ENCODE assay signal across 21 cellular contexts in the genomic region with DNA sequence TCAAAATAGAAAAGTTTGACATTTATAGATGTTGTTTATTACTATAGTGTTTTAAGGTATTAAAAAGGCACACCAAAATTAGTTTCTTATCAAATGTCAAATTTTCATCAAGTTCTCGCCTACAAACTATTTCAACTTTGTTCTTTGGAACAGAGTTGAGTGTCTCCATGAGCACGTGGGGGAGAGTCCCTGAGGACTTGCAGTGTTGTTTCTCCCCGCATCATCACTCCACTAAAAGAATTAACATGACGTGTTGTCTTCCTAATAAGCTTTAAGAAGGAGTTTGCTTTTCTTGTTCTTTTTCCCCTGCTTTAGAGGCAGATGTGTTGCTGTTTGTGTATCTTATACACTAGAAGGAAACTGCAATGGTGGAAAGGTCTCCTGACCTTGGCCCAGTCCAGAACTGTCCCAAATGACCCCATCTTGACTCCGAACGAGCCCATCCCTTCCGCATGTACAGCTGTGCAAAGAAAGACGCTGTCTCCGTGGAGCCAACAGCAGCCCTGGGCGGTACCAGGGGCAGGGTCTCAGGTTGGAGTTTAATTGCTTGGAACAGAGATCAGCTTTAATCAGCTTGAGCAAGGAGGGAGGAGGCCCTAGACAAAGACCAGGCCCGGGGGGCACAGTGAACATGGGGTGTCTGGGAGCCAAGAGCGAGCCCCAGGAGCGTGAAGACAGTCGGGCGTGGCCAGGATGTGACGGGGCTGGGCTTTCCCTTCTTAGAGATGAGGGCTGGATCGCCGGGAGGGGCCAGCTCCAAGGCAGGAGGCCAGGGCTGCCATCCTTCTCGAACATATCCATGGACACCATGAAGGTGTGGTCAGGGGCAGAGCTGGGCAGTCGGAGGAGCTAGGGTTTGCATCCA.
DNase-seq lines count a peak whose midpoint lies in the region; FAIRE-seq and TF ChIP-seq lines count a peak whose summit lies in the region.
"Had no signal": no experiment of that assay in that cellular context is flagged by ENCODE, and none has a peak within 500 bp of the region (broad histone marks: within the 10 kb centered on the region; RNA-seq: fewer than 3 reads in every experiment).

No MANE protein-coding gene starts in this region.

- H3K9me3 ChIP-seq in BLaER1 treated with 17β-estradiol and CSF1 and Interleukin-3, amounts not matched to agents 10 nM and 100 nM (replicated peaks in 1 of 11): no peaks in the 10 kb centered on the region
- H3K9me3 ChIP-seq in right atrium auricular region: no peaks in the 10 kb centered on the region
- no peaks in the 10 kb centered on the region for H3K9me3 ChIP-seq in prostate gland
- H3K9me3 ChIP-seq: BE2C, colonic mucosa, esophagus squamous epithelium had no signal

- DNase-seq in NCI-H146 (lab: John Stamatoyannopoulos, UW) (peak; percentile 75), right atrium auricular region (ENCODE audit: low spot score) (peak; percentile 54), prostate gland (ENCODE audit: low spot score) (peak; percentile 2), HTR-8/SVneo (ENCODE audit: insufficient read length, low spot score) (no peak), DMS153 treated with DMSO at 0.1 percent for 48 hours (lab: John Stamatoyannopoulos, UW; ENCODE audit: unreplicated experiment) (no peak), NCI-H1694 treated with DMSO at 0.1 percent for 48 hours (lab: John Stamatoyannopoulos, UW) (no peak)
- DNase-seq in activated CD4-positive, alpha-beta T cell treated with anti-CD3 and anti-CD28 coated beads for 48 hours: no peak
- DNase-seq: activated T-cell treated with anti-CD3 and anti-CD28 coated beads, Interleukin-2, amount 50 U/mL, for 72 hours; aorta; BE2C; colonic mucosa; DMS79; esophagus squamous epithelium; HCEC 1CT; hypothalamus; NCI-H1930; NCI-H526 treated with DMSO at 0.1 percent for 48 hours; RPMI8226; T-helper 2 cell had no signal

- FAIRE-seq in HTR-8/SVneo (lab: Jason Lieb, UNC): no peak

- H4K20me1 ChIP-seq in BLaER1 treated with 17β-estradiol and CSF1 and Interleukin-3, amounts not matched to agents 10 nM and 100 nM: no peaks in the 10 kb centered on the region

- H3K27ac ChIP-seq in BLaER1 treated with 17β-estradiol and CSF1 and Interleukin-3, amounts not matched to agents 10 nM and 100 nM: peak overlapping the region in 10 of 11 experiments; percentile 85 to 97 (median 95); a peak in 18 of 22 replicates
- H3K27ac ChIP-seq in right atrium auricular region (no peak overlapping the region), prostate gland (no peak overlapping the region)
- H3K27ac ChIP-seq: colonic mucosa had no signal

- H3K27me3 ChIP-seq in BLaER1 treated with 17β-estradiol and CSF1 and Interleukin-3, amounts not matched to agents 10 nM and 100 nM: no peaks in the 10 kb centered on the region
- H3K27me3 ChIP-seq in right atrium auricular region (no peaks in the 10 kb centered on the region), prostate gland (replicated peaks; ENCODE audit: insufficient read depth) (peaks cover 4% of the 10 kb centered on the region)
- H3K27me3 ChIP-seq: BE2C, colonic mucosa had no signal

- intact Hi-C loops in prostate gland (cut with DNase I): no loop called here

- peak overlapping the region; percentile 86 to 98 (median 93) for H3K4me2 ChIP-seq in BLaER1 treated with 17β-estradiol and CSF1 and Interleukin-3, amounts not matched to agents 10 nM and 100 nM

- peak overlapping the region in 8 of 10 experiments; percentile 56 to 71 (median 61); a peak in 10 of 20 replicates for H3K4me3 ChIP-seq in BLaER1 treated with 17β-estradiol and CSF1 and Interleukin-3, amounts not matched to agents 10 nM and 100 nM
- H3K4me3 ChIP-seq in right atrium auricular region: no peak overlapping the region
- no peak overlapping the region for H3K4me3 ChIP-seq in prostate gland
- H3K4me3 ChIP-seq: colonic mucosa, esophagus squamous epithelium, smooth muscle cell had no signal

- TF ChIP-seq POLR2A in prostate gland (IDR thresholded peaks at IDR 0.05): no peak

- no peak for TF ChIP-seq CTCF in right atrium auricular region (IDR thresholded peaks at IDR 0.05)
- TF ChIP-seq CTCF in prostate gland (IDR thresholded peaks at IDR 0.05): no peak

- WGBS in prostate gland: 44% methylated on average over 20 of the region's 20 CpGs

- peak overlapping the region in 10 of 11 experiments; percentile 79 to 91 (median 88); a peak in 14 of 22 replicates for H3K9ac ChIP-seq in BLaER1 treated with 17β-estradiol and CSF1 and Interleukin-3, amounts not matched to agents 10 nM and 100 nM

- no peaks in the 10 kb centered on the region; a peak in 1 of 22 replicates for H3K36me3 ChIP-seq in BLaER1 treated with 17β-estradiol and CSF1 and Interleukin-3, amounts not matched to agents 10 nM and 100 nM
- H3K36me3 ChIP-seq in right atrium auricular region: no peaks in the 10 kb centered on the region
- H3K36me3 ChIP-seq in prostate gland: no peaks in the 10 kb centered on the region
- H3K36me3 ChIP-seq: BE2C, colonic mucosa, esophagus squamous epithelium had no signal

- peaks cover 44 to 86% (median 58%) of the 10 kb centered on the region in 10 experiments for H3K4me1 ChIP-seq in BLaER1 treated with 17β-estradiol and CSF1 and Interleukin-3, amounts not matched to agents 10 nM and 100 nM
- H3K4me1 ChIP-seq in right atrium auricular region (no peaks in the 10 kb centered on the region), prostate gland (replicated peaks) (no peaks in the 10 kb centered on the region)
- H3K4me1 ChIP-seq: BE2C, colonic mucosa, esophagus squamous epithelium had no signal

Comparison
In these comparisons a context has a peak if more than half of its experiments do, and no peak if none do; other contexts are left out.
1. H3K27ac ChIP-seq: peak in BLaER1 treated with 17β-estradiol and CSF1 and Interleukin-3, amounts not matched to agents 10 nM and 100 nM (10 of 11); none in right atrium auricular region (0 of 2) and prostate gland (0 of 2).
2. H3K4me3 ChIP-seq: peak in BLaER1 treated with 17β-estradiol and CSF1 and Interleukin-3, amounts not matched to agents 10 nM and 100 nM (8 of 10); none in right atrium auricular region (0 of 2) and prostate gland (0 of 2).
3. DNase-seq: peak in NCI-H146 (single experiment), right atrium auricular region (single experiment) and prostate gland (single experiment); none in HTR-8/SVneo (single experiment), DMS153 treated with DMSO at 0.1 percent for 48 hours (single experiment), activated CD4-positive, alpha-beta T cell treated with anti-CD3 and anti-CD28 coated beads for 48 hours (single experiment) and NCI-H1694 treated with DMSO at 0.1 percent for 48 hours (single experiment).